In the genomic region with DNA sequence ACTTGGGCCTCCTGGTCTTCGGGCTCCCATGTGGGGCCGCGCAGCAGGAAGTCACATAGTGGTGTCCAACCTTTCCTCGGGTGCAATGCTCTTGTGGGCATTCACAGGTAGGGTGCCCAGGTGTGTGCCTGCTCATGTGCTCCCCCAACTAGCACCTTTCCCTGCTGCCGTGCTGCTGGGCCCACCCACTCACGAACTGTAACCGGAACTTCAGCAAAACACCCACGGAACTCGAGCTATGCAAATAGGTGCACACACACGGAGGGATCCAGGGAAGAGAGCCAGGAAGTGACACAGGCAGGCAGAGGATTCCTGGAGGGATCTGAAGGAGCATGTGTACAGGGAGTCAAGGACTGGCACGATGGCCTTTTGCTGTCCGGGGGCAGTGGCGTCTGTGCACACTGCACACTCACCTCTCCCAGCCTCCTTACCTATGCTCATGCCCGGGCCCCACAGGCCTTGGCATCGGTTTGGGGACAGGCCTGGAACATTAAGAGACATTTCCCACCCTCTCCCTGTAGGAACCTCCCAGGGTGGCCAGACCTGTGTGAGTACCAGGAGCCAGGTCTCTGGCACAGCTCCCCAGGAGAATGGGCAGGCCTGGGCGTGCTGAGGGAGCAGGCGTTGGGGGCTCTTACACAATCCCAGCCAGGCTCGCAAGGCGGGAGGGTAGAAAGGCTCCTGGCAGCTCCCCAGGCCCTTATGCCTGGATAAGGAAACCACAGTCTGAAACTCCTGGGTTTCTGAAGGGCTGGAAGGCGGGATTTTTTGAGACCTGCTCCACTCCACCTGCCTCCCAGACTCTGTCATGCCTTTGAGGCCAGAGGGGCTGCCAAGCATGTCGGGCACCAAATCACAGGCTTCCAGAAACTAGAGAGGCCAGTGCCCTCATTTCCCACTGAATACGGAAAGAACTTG, we compare ENCODE assay signal across 12 cellular contexts. TPM values are rescaled to one million over a fixed set of nuclear protein-coding genes. Genes with fewer than 3 reads are reported as not detected.
DNase-seq lines count a peak whose midpoint lies in the region; ATAC-seq and TF ChIP-seq lines count a peak whose summit lies in the region.
"Had no signal": no experiment of that assay in that cellular context is flagged by ENCODE, and none has a peak within 500 bp of the region (broad histone marks: within the 10 kb centered on the region; RNA-seq: fewer than 3 reads in every experiment).

No MANE protein-coding gene starts in this region.

- H3K23ac ChIP-seq in neuronal stem cell (ENCODE audit: low read depth, low read length, poor library complexity) = peak overlapping the region; percentile 89

- H3K79me1 ChIP-seq in neuronal stem cell (ENCODE audit: low read depth, low read length) = peaks cover 4% of the 10 kb centered on the region

- H3K9me3 ChIP-seq in neuronal stem cell (replicated peaks in 1 of 2; ENCODE audit: control insufficient read depth in 2 of 2, insufficient read depth in 1 of 2, low read depth in 1 of 2, low read length in 2 of 2) = peaks cover 2 to 11% of the 10 kb centered on the region in 2 donors
- H3K9me3 ChIP-seq in colonic mucosa = no peaks in the 10 kb centered on the region

- no peak overlapping the region for H3K27ac ChIP-seq in neuronal stem cell (replicated peaks; ENCODE audit: low read length)
- H3K27ac ChIP-seq in colonic mucosa = no peak overlapping the region

- H2BK120ac ChIP-seq in neuronal stem cell (ENCODE audit: low read depth, low read length) = no peak overlapping the region

- H3K36me3 Mint-ChIP-seq in activated naive CD8-positive, alpha-beta T cell treated with anti-CD3 and anti-CD28 coated beads for 36 hours = peaks cover 2% of the 10 kb centered on the region
- peaks cover 3% of the 10 kb centered on the region in 2 donors for H3K36me3 Mint-ChIP-seq in stimulated activated naive B cell treated with anti-CD40 and anti-IgM and Interleukin-4, amounts not matched to agents 10 μg/mL and 1 μg/mL and 100 μg/mL, for 72 hours

- H3K9ac ChIP-seq in neuronal stem cell (ENCODE audit: low read depth, low read length, poor library complexity) = peak overlapping the region; percentile 55
- H3K9ac ChIP-seq in colonic mucosa (ENCODE audit: low read depth in 2 of 2, low read length in 2 of 2) = no peak overlapping the region

- H3K4me2 ChIP-seq in neuronal stem cell (ENCODE audit: insufficient read depth, low read length, poor library complexity, severe bottlenecking) = no peak overlapping the region

- H2AK5ac ChIP-seq in neuronal stem cell (ENCODE audit: low read depth, low read length) = peak overlapping the region; percentile 92

- peak overlapping the region in 1 of 2 donors; percentile 31 for H3K4me3 ChIP-seq in neuronal stem cell (ENCODE audit: low read length in 2 of 2)
- no peak overlapping the region for H3K4me3 ChIP-seq in colonic mucosa

- H3K27me3 Mint-ChIP-seq in activated naive CD8-positive, alpha-beta T cell treated with anti-CD3 and anti-CD28 coated beads for 36 hours = no peaks in the 10 kb centered on the region
- no peaks in the 10 kb centered on the region for H3K27me3 Mint-ChIP-seq in stimulated activated naive B cell treated with anti-CD40 and anti-IgM and Interleukin-4, amounts not matched to agents 10 μg/mL and 1 μg/mL and 100 μg/mL, for 72 hours
- H3K27me3 Mint-ChIP-seq: activated CD4-positive, alpha-beta T cell treated with anti-CD3 and anti-CD28 coated beads for 36 hours; stimulated activated naive CD8-positive, alpha-beta T cell treated with anti-CD3 and anti-CD28 coated beads, Interleukin-15, amount 100 ng/mL, for 72 hours had no signal

- no peaks in the 10 kb centered on the region for H3K9me3 Mint-ChIP-seq in activated naive CD8-positive, alpha-beta T cell treated with anti-CD3 and anti-CD28 coated beads for 36 hours
- H3K9me3 Mint-ChIP-seq in stimulated activated naive B cell treated with anti-CD40 and anti-IgM and Interleukin-4, amounts not matched to agents 10 μg/mL and 1 μg/mL and 100 μg/mL, for 72 hours = no peaks in the 10 kb centered on the region
- H3K9me3 Mint-ChIP-seq: stimulated activated naive CD8-positive, alpha-beta T cell treated with anti-CD3 and anti-CD28 coated beads, Interleukin-15, amount 100 ng/mL, for 72 hours had no signal

- H2BK12ac ChIP-seq in neuronal stem cell (ENCODE audit: low read length) = peak overlapping the region; percentile 41

- no peak overlapping the region for H4K91ac ChIP-seq in neuronal stem cell (ENCODE audit: low read depth, low read length, poor library complexity)

- H3K27ac Mint-ChIP-seq in activated naive CD8-positive, alpha-beta T cell treated with anti-CD3 and anti-CD28 coated beads for 36 hours = no peak overlapping the region
- no peak overlapping the region for H3K27ac Mint-ChIP-seq in stimulated activated naive B cell treated with anti-CD40 and anti-IgM and Interleukin-4, amounts not matched to agents 10 μg/mL and 1 μg/mL and 100 μg/mL, for 72 hours
- H3K27ac Mint-ChIP-seq: activated CD4-positive, alpha-beta T cell treated with anti-CD3 and anti-CD28 coated beads for 36 hours; stimulated activated naive CD8-positive, alpha-beta T cell treated with anti-CD3 and anti-CD28 coated beads, Interleukin-15, amount 100 ng/mL, for 72 hours had no signal

- H3K36me3 ChIP-seq in neuronal stem cell (replicated peaks in 1 of 2; ENCODE audit: control insufficient read depth in 2 of 2, insufficient read depth in 2 of 2, low read length in 2 of 2) (no peaks in the 10 kb centered on the region), colonic mucosa (no peaks in the 10 kb centered on the region)

- WGBS in neuronal stem cell (ENCODE audit: extremely low coverage in 2 of 2, insufficient read length in 2 of 2, insufficient replicate concordance in 1 of 2), 2 donors = no CpG with 5 or more reads among the region's 22 CpGs

- intact Hi-C loops in colonic mucosa (cut with DNase I) = no loop called here

- peak; percentile 88 for ATAC-seq in esophagus mucosa
- no peak for ATAC-seq in stimulated activated naive B cell treated with anti-CD40 and anti-IgM and Interleukin-4, amounts not matched to agents 10 μg/mL and 1 μg/mL and 100 μg/mL, for 72 hours (replicated peaks)
- ATAC-seq: activated CD4-positive, alpha-beta T cell treated with anti-CD3 and anti-CD28 coated beads for 36 hours; stimulated activated naive CD8-positive, alpha-beta T cell treated with anti-CD3 and anti-CD28 coated beads, Interleukin-15, amount 100 ng/mL, for 72 hours had no signal

- peaks cover 5 to 7% of the 10 kb centered on the region in 2 donors for H3K4me1 ChIP-seq in neuronal stem cell (ENCODE audit: control insufficient read depth in 2 of 2, insufficient read depth in 1 of 2, low read depth in 1 of 2, low read length in 2 of 2)
- H3K4me1 ChIP-seq in colonic mucosa = no peaks in the 10 kb centered on the region

- H3K14ac ChIP-seq in neuronal stem cell (ENCODE audit: low read length) = peak overlapping the region; percentile 75

- peak overlapping the region; percentile 49 for H2AFZ ChIP-seq in neuronal stem cell (ENCODE audit: low read length)

- no peak overlapping the region for H3K4me3 Mint-ChIP-seq in activated naive CD8-positive, alpha-beta T cell treated with anti-CD3 and anti-CD28 coated beads for 36 hours
- no peak overlapping the region for H3K4me3 Mint-ChIP-seq in stimulated activated naive B cell treated with anti-CD40 and anti-IgM and Interleukin-4, amounts not matched to agents 10 μg/mL and 1 μg/mL and 100 μg/mL, for 72 hours
- H3K4me3 Mint-ChIP-seq: activated CD4-positive, alpha-beta T cell treated with anti-CD3 and anti-CD28 coated beads for 36 hours; stimulated activated naive CD8-positive, alpha-beta T cell treated with anti-CD3 and anti-CD28 coated beads, Interleukin-15, amount 100 ng/mL, for 72 hours had no signal

- H3K4ac ChIP-seq in neuronal stem cell (ENCODE audit: low read length) = no peak overlapping the region

- H3K27me3 ChIP-seq in neuronal stem cell (ENCODE audit: control insufficient read depth in 3 of 3, insufficient read depth in 3 of 3, low read depth in 1 of 3, low read length in 3 of 3) (peaks cover 0 to 2% (median 0%) of the 10 kb centered on the region in 3 experiments), colonic mucosa (no peaks in the 10 kb centered on the region)

- TF ChIP-seq CTCF in colonic mucosa (IDR thresholded peaks at IDR 0.05) = no peak

- H2BK15ac ChIP-seq in neuronal stem cell (ENCODE audit: low read length) = no peak overlapping the region

- H4K8ac ChIP-seq in neuronal stem cell (ENCODE audit: low read depth, low read length) = no peak overlapping the region

- H2BK5ac ChIP-seq in neuronal stem cell (ENCODE audit: low read length) = peak overlapping the region; percentile 39

- peak overlapping the region; percentile 44 for H3K18ac ChIP-seq in neuronal stem cell (ENCODE audit: low read length)

- DNase-seq in ELR (ENCODE audit: low read depth) (peak; percentile 29), NCI-H446 (lab: John Stamatoyannopoulos, UW) (peak; percentile 36 to 83), neuronal stem cell (ENCODE audit: low spot score) (no peak), colonic mucosa (no peak)
- no peak for DNase-seq in activated naive CD8-positive, alpha-beta T cell treated with anti-CD3 and anti-CD28 coated beads for 36 hours
- no peak for DNase-seq in stimulated activated naive B cell treated with anti-CD40 and anti-IgM and Interleukin-4, amounts not matched to agents 10 μg/mL and 1 μg/mL and 100 μg/mL, for 72 hours
- DNase-seq in activated naive CD4-positive, alpha-beta T cell treated with Interleukin-2 at 50 U/mL for 16 hours = no peak
- DNase-seq: activated CD4-positive, alpha-beta T cell treated with anti-CD3 and anti-CD28 coated beads for 36 hours; DND-41; NCI-H1048; stimulated activated naive CD8-positive, alpha-beta T cell treated with anti-CD3 and anti-CD28 coated beads, Interleukin-15, amount 100 ng/mL, for 72 hours had no signal

- H3K4me1 Mint-ChIP-seq in activated naive CD8-positive, alpha-beta T cell treated with anti-CD3 and anti-CD28 coated beads for 36 hours = peaks cover 12% of the 10 kb centered on the region
- peaks cover 5 to 13% of the 10 kb centered on the region in 2 donors for H3K4me1 Mint-ChIP-seq in stimulated activated naive B cell treated with anti-CD40 and anti-IgM and Interleukin-4, amounts not matched to agents 10 μg/mL and 1 μg/mL and 100 μg/mL, for 72 hours

RNA-seq across cellular contexts. Expression of a gene that starts 6.6 kb away (rescaled TPM):
- 924 TPM for total RNA-seq in esophagus mucosa
- 3,606 TPM for polyA plus RNA-seq in neuronal stem cell (2013, experiment 1 of 2)
- polyA plus RNA-seq in neuronal stem cell (2013, experiment 2 of 2) = 3,678 TPM
- total RNA-seq in colonic mucosa = 1,000 to 10,000 TPM; 1,195 to 1,836 TPM
- 1,000 to 10,000 TPM; 2,595 to 2,627 TPM for total RNA-seq in activated naive CD8-positive, alpha-beta T cell treated with anti-CD3 and anti-CD28 coated beads for 36 hours

Comparison
In these comparisons a context has a peak if more than half of its experiments do, and no peak if none do; other contexts are left out.
1. DNase-seq: peak in ELR (single experiment) and NCI-H446 (2 of 2); none in neuronal stem cell (single experiment), colonic mucosa (single experiment), activated naive CD8-positive, alpha-beta T cell treated with anti-CD3 and anti-CD28 coated beads for 36 hours (single experiment), stimulated activated naive B cell treated with anti-CD40 and anti-IgM and Interleukin-4, amounts not matched to agents 10 μg/mL and 1 μg/mL and 100 μg/mL, for 72 hours (single experiment) and activated naive CD4-positive, alpha-beta T cell treated with Interleukin-2 at 50 U/mL for 16 hours (single experiment).